ENCODE assay signal across 10 cellular contexts in the genomic region with DNA sequence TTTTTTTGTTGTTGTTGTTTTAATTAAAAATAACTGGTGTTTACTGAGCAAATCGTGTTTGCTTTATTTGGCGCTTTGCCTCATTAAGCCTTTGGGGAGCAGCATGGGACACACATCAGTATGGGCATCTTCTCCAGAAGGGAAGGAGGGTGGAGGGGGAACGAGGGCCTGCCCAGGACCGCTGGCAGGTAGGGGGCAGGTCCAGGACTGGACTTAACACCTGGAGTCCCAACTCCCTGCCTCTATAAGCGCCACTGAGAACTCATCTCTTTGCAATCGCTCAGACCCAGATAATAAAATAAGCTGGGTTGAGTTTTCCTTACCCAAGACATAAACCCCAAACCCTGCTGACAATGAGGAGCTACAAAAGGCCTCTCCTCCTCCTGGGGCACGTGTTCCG. TPM values are rescaled to one million over a fixed set of nuclear protein-coding genes. Genes with fewer than 3 reads are reported as not detected.
DNase-seq lines count a peak whose midpoint lies in the region; ATAC-seq and TF ChIP-seq lines count a peak whose summit lies in the region.
"Had no signal": no experiment of that assay in that cellular context is flagged by ENCODE, and none has a peak within 500 bp of the region (broad histone marks: within the 10 kb centered on the region; RNA-seq: fewer than 3 reads in every experiment).

No MANE protein-coding gene starts in this region.

- 100% methylated on average over 1 of the region's 8 CpGs; no CpG with 5 or more reads in 1 of the 2 donors for WGBS in neuronal stem cell (ENCODE audit: extremely low coverage in 2 of 2, insufficient read length in 2 of 2, insufficient replicate concordance in 1 of 2), 2 donors

- peak overlapping the region; percentile 96 for H3K27ac ChIP-seq in CD4-positive, alpha-beta memory T cell (ENCODE audit: low read depth, low read length)
- peak overlapping the region; percentile 86 for H3K27ac ChIP-seq in MM.1S (ENCODE audit: low read length)
- peak overlapping the region; percentile 20 for H3K27ac ChIP-seq in neuronal stem cell (replicated peaks; ENCODE audit: low read length)

- TF ChIP-seq CTCF in MM.1S (IDR thresholded peaks at IDR 0.05; ENCODE audit: low read length) (no peak), omental fat pad (IDR thresholded peaks at IDR 0.05) (no peak)

- H3K36me3 Mint-ChIP-seq in CD4-positive, alpha-beta memory T cell, result peaks cover 0 to 5% of the 10 kb centered on the region in 2 donors
- peaks cover 23% of the 10 kb centered on the region for H3K36me3 Mint-ChIP-seq in dendritic cell treated with granulocyte-macrophage colony-stimulating factor and Interleukin-4, amounts not matched to agents 40 ng/mL and 50 ng/mL, for 4 days (ENCODE audit: low read depth)

- H2AK5ac ChIP-seq in neuronal stem cell (ENCODE audit: low read depth, low read length), result peak overlapping the region; percentile 74

- peak overlapping the region; percentile 66 to 86 (median 78) for H3K4me3 Mint-ChIP-seq in CD4-positive, alpha-beta memory T cell
- peak overlapping the region; percentile 71 for H3K4me3 Mint-ChIP-seq in dendritic cell treated with granulocyte-macrophage colony-stimulating factor and Interleukin-4, amounts not matched to agents 40 ng/mL and 50 ng/mL, for 4 days

- no peak for DNase-seq in CD4-positive, alpha-beta memory T cell
- DNase-seq in MM.1S, result no peak
- DNase-seq in neuronal stem cell (ENCODE audit: low spot score), result no peak
- no peak for DNase-seq in activated CD4-positive, CD25-positive, alpha-beta regulatory T cell (lab: John Stamatoyannopoulos, UW)
- DNase-seq in CD1c-positive myeloid dendritic cell (ENCODE audit: extremely low spot score), result no peak
- DNase-seq in omental fat pad (ENCODE audit: low spot score), result no peak

- H2BK120ac ChIP-seq in neuronal stem cell (ENCODE audit: low read depth, low read length), result peak overlapping the region; percentile 40

- peaks cover 42% of the 10 kb centered on the region for H3F3A ChIP-seq in MM.1S (ENCODE audit: insufficient read depth, low read length)

- H3K79me2 ChIP-seq in MM.1S (ENCODE audit: low read length), result no peaks in the 10 kb centered on the region

- peak overlapping the region in 1 of 2 donors; percentile 51 for H3K4me3 ChIP-seq in CD4-positive, alpha-beta memory T cell (ENCODE audit: low read length in 2 of 2)
- peak overlapping the region; percentile 19 for H3K4me3 ChIP-seq in MM.1S (ENCODE audit: low read length)
- no peak overlapping the region for H3K4me3 ChIP-seq in neuronal stem cell (ENCODE audit: low read length in 2 of 2)

- H3K14ac ChIP-seq in neuronal stem cell (ENCODE audit: low read length), result no peak overlapping the region

- H3K23ac ChIP-seq in neuronal stem cell (ENCODE audit: low read depth, low read length, poor library complexity), result no peak overlapping the region

- peak overlapping the region; percentile 61 for H3K4me2 ChIP-seq in MM.1S (ENCODE audit: low read depth, low read length)
- H3K4me2 ChIP-seq in neuronal stem cell (ENCODE audit: insufficient read depth, low read length, poor library complexity, severe bottlenecking), result no peak overlapping the region

- H3K4ac ChIP-seq in neuronal stem cell (ENCODE audit: low read length), result no peak overlapping the region

- H3K9me3 ChIP-seq in CD4-positive, alpha-beta memory T cell (ENCODE audit: control insufficient read depth in 1 of 2, low read length in 2 of 2), result no peaks in the 10 kb centered on the region
- H3K9me3 ChIP-seq in MM.1S (replicated peaks; ENCODE audit: insufficient read depth, low read length) (no peaks in the 10 kb centered on the region), neuronal stem cell (replicated peaks in 1 of 2; ENCODE audit: control insufficient read depth in 2 of 2, insufficient read depth in 1 of 2, low read depth in 1 of 2, low read length in 2 of 2) (no peaks in the 10 kb centered on the region)

- H3K4me1 ChIP-seq in CD4-positive, alpha-beta memory T cell (ENCODE audit: insufficient read depth, low read length), result peaks cover 96% of the 10 kb centered on the region
- peaks cover 56% of the 10 kb centered on the region for H3K4me1 ChIP-seq in MM.1S (ENCODE audit: low read length)
- peaks cover 5 to 25% of the 10 kb centered on the region in 2 donors for H3K4me1 ChIP-seq in neuronal stem cell (ENCODE audit: control insufficient read depth in 2 of 2, insufficient read depth in 1 of 2, low read depth in 1 of 2, low read length in 2 of 2)

- no peaks in the 10 kb centered on the region for H3K27me3 ChIP-seq in CD4-positive, alpha-beta memory T cell (ENCODE audit: insufficient read depth, low read length)
- H3K27me3 ChIP-seq in MM.1S (replicated peaks; ENCODE audit: insufficient read depth, low read length) (peaks cover 37% of the 10 kb centered on the region), neuronal stem cell (ENCODE audit: control insufficient read depth in 3 of 3, insufficient read depth in 3 of 3, low read depth in 1 of 3, low read length in 3 of 3) (peaks cover 0 to 54% (median 0%) of the 10 kb centered on the region in 3 experiments)

- H3K9ac ChIP-seq in MM.1S (ENCODE audit: low read length), result peak overlapping the region; percentile 63
- H3K9ac ChIP-seq in neuronal stem cell (ENCODE audit: low read depth, low read length, poor library complexity), result peak overlapping the region; percentile 65

- peak overlapping the region; percentile 96 for H3K18ac ChIP-seq in neuronal stem cell (ENCODE audit: low read length)

- H3K4me1 Mint-ChIP-seq in CD4-positive, alpha-beta memory T cell, result peaks cover 62 to 99% (median 88%) of the 10 kb centered on the region in 4 donors
- H3K4me1 Mint-ChIP-seq in dendritic cell treated with granulocyte-macrophage colony-stimulating factor and Interleukin-4, amounts not matched to agents 40 ng/mL and 50 ng/mL, for 4 days (ENCODE audit: low read depth), result peaks cover 97% of the 10 kb centered on the region

- H2AFZ ChIP-seq in MM.1S (ENCODE audit: low read length), result peak overlapping the region; percentile 36; the same call in 1 of the 2 replicates
- H2AFZ ChIP-seq in neuronal stem cell (ENCODE audit: low read length), result peak overlapping the region; percentile 90

- peak overlapping the region; percentile 58 for H2BK5ac ChIP-seq in neuronal stem cell (ENCODE audit: low read length)

- H3K27ac Mint-ChIP-seq in CD4-positive, alpha-beta memory T cell, result peak overlapping the region; percentile 93 to 99 (median 97)
- peak overlapping the region; percentile 94 for H3K27ac Mint-ChIP-seq in dendritic cell treated with granulocyte-macrophage colony-stimulating factor and Interleukin-4, amounts not matched to agents 40 ng/mL and 50 ng/mL, for 4 days

- H4K20me1 ChIP-seq in MM.1S (ENCODE audit: insufficient read depth, low read length), result no peaks in the 10 kb centered on the region

- H4K8ac ChIP-seq in neuronal stem cell (ENCODE audit: low read depth, low read length), result peak overlapping the region; percentile 21

- peak overlapping the region; percentile 49 for H2BK12ac ChIP-seq in neuronal stem cell (ENCODE audit: low read length)

- H3K9me3 Mint-ChIP-seq in CD4-positive, alpha-beta memory T cell, result no peaks in the 10 kb centered on the region
- H3K9me3 Mint-ChIP-seq in dendritic cell treated with granulocyte-macrophage colony-stimulating factor and Interleukin-4, amounts not matched to agents 40 ng/mL and 50 ng/mL, for 4 days, result no peaks in the 10 kb centered on the region
- H3K9me3 Mint-ChIP-seq: neural crest cell had no signal

- intact Hi-C loops in CD4-positive, alpha-beta memory T cell (cut with micrococcal nuclease), result loop anchor here (1.0 to 10.0 kb wide), 4 partner anchors 14 to 171 kb away; partner anchors contain the start of gene UBASH3A
- intact Hi-C loops in dendritic cell treated with granulocyte-macrophage colony-stimulating factor and Interleukin-4, amounts not matched to agents 40 ng/mL and 50 ng/mL, for 4 days (cut with micrococcal nuclease), result no loop called here

- POLR2A ChIA-PET in CD4-positive, alpha-beta memory T cell (lab: Charles Lee; ENCODE audit: partially characterized antibody), result interaction anchor here (0.9 to 7.3 kb wide), 12 partner anchors 8 to 170 kb away, joined by 3 to 80 read pairs (median 4); partner anchors contain the start of genes ABCG1 and UBASH3A

- H3K9me2 ChIP-seq in MM.1S (replicated peaks; ENCODE audit: insufficient read depth, low read length), result no peaks in the 10 kb centered on the region

- H3K36me3 ChIP-seq in CD4-positive, alpha-beta memory T cell (ENCODE audit: insufficient read depth, low read length), result no peaks in the 10 kb centered on the region
- H3K36me3 ChIP-seq in MM.1S (replicated peaks; ENCODE audit: insufficient read depth, low read length), result no peaks in the 10 kb centered on the region
- no peaks in the 10 kb centered on the region for H3K36me3 ChIP-seq in neuronal stem cell (replicated peaks in 1 of 2; ENCODE audit: control insufficient read depth in 2 of 2, insufficient read depth in 2 of 2, low read length in 2 of 2)

- CTCF ChIA-PET in CD4-positive, alpha-beta memory T cell (lab: Charles Lee; ENCODE audit: partially characterized antibody), result interaction anchor here (0.6 to 2.8 kb wide), 13 partner anchors 9 to 89 kb away, joined by 3 to 19 read pairs (median 3); partner anchors contain the start of gene ABCG1

- peak overlapping the region; percentile 97 for H4K91ac ChIP-seq in neuronal stem cell (ENCODE audit: low read depth, low read length, poor library complexity)

- peak overlapping the region; percentile 84 for H2BK15ac ChIP-seq in neuronal stem cell (ENCODE audit: low read length)

- no peaks in the 10 kb centered on the region for H3K79me1 ChIP-seq in neuronal stem cell (ENCODE audit: low read depth, low read length)

- no peaks in the 10 kb centered on the region for H3K27me3 Mint-ChIP-seq in CD4-positive, alpha-beta memory T cell
- H3K27me3 Mint-ChIP-seq in dendritic cell treated with granulocyte-macrophage colony-stimulating factor and Interleukin-4, amounts not matched to agents 40 ng/mL and 50 ng/mL, for 4 days, result peaks cover 12% of the 10 kb centered on the region

- ATAC-seq in GM21717 (IDR thresholded peaks at IDR 0.05; ENCODE audit: unreplicated experiment), result no peak
- no peak for ATAC-seq in omental fat pad (ENCODE audit: low FRiP score)

RNA-seq across cellular contexts. Expression of gene ABCG1, which starts 15.1 kb away (rescaled TPM):
- 1 to 10 TPM; 1.5 to 2.0 TPM for total RNA-seq in CD4-positive, alpha-beta memory T cell
- polyA plus RNA-seq in CD4-positive, alpha-beta memory T cell, result 10 to 100 TPM; 17.0 to 19.6 TPM
- 1.4 TPM for polyA plus RNA-seq in neuronal stem cell (2013, experiment 1 of 2)
- polyA plus RNA-seq in neuronal stem cell (2013, experiment 2 of 2), result 1.8 TPM
- 10 to 100 TPM in 3 of 4 donors, 1 to 10 TPM in 1; 9.8 to 45.1 (median 30.2) TPM for total RNA-seq in omental fat pad
- total RNA-seq: HT1080 had no signal

Comparison
In these comparisons a context has a peak if more than half of its experiments do, and no peak if none do; other contexts are left out.
1. H3K27ac ChIP-seq: peak in every context shown above with its lines; median percentile 96 in CD4-positive, alpha-beta memory T cell; 86 in MM.1S; 20 in neuronal stem cell.